In the genomic region with DNA sequence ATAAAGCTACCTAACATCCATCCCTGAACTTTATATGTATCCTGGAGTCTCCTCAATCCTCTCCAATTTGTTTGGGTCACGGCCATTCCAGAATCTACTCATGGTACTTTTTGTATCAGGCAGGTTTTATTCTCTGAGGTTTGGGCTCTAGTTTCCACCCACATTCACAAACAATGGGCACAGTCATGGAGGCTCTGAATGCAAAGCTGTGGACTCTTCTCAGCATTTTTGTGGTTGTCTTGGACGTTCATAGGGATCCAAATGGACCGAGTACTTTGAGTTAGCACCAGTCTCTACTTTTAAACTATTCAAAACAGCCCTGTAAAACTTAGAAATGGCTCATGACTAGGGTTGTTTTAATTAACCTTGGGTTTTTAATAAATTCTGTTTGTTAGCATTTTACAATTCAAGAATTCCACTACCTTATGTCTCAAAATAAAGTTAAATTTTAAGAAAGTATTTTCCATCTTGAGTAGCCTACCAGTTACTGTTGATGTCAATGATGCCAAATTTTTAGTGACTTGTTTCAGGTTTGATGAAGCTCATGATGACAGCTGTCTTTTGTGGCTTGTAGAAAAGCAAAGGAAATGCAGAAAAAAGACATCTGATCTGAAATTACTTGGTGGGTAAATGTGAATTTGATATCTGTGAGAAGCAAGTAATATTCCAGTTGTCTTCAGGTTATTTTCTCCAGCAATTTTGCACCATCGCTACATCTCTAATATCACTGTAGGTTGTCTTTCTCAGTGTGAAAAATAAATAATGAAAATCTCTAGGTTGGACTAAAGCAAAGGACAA, we compare ENCODE assay signal across 15 cellular contexts.
"Had no signal": no experiment of that assay in that cellular context is flagged by ENCODE, and none has a peak within 500 bp of the region (broad histone marks: within the 10 kb centered on the region; RNA-seq: fewer than 3 reads in every experiment).

No MANE protein-coding gene starts in this region.

- H3K36me3 ChIP-seq: adrenal gland, ascending aorta, thyroid gland had no signal

- H3K27me3 ChIP-seq: adrenal gland, ascending aorta, thyroid gland had no signal

- H3K9me3 ChIP-seq: adrenal gland, ascending aorta, thyroid gland had no signal

- H3K4me3 ChIP-seq: adrenal gland, ascending aorta, thyroid gland had no signal

- DNase-seq: activated CD4-positive, alpha-beta T cell treated with anti-CD3 and anti-CD28 coated beads, Interleukin-2, amount 50 U/mL, for 4 hours; activated CD8-positive, alpha-beta memory T cell treated with anti-CD3 and anti-CD28 coated beads for 24 hours; activated CD8-positive, alpha-beta memory T cell treated with anti-CD3 and anti-CD28 coated beads, Interleukin-2, amount 50 U/mL, for 4 hours; activated naive CD4-positive, alpha-beta T cell; activated T-cell treated with anti-CD3 and anti-CD28 coated beads, Interleukin-2, amount 50 U/mL, for 4 hours; adrenal gland; effector memory CD4-positive, alpha-beta T cell; left ventricle myocardium superior; occipital lobe; retina; stimulated activated CD4-positive, alpha-beta T cell treated with anti-CD3 and anti-CD28 coated beads, Interleukin-4, amount 100 ng/mL, for 4 hours; stimulated activated naive CD8-positive, alpha-beta T cell treated with anti-CD3 and anti-CD28 coated beads, Interleukin-15, Interleukin-2, amounts not matched to agents 100 U/mL and 50 U/mL, for 24 hours; T1000; thyroid gland had no signal

- H3K27ac ChIP-seq: adrenal gland, ascending aorta, thyroid gland had no signal
